ENCODE assay signal across 1 cellular context in genomic region chr17:3003401-3004149, GRCh38.
TF ChIP-seq lines count a peak whose summit lies in the region.

No MANE protein-coding gene starts in this region.

TF ChIP-seq in HepG2, 621 proteins besides CTCF, POLR2A, EP300 and RAD21 (continued from another document):
- TF ChIP-seq, protein P1, sequence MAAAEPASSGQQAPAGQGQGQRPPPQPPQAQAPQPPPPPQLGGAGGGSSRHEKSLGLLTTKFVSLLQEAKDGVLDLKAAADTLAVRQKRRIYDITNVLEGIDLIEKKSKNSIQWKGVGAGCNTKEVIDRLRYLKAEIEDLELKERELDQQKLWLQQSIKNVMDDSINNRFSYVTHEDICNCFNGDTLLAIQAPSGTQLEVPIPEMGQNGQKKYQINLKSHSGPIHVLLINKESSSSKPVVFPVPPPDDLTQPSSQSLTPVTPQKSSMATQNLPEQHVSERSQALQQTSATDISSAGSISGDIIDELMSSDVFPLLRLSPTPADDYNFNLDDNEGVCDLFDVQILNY (CRISPR knock-in tag; conservative IDR thresholded peaks at IDR 0.05): no peak
- TF ChIP-seq GPN1 (CRISPR knock-in tag; IDR thresholded peaks at IDR 0.05; ENCODE audit: borderline replicate concordance): no peak
- no peak for TF ChIP-seq ZFP37 (CRISPR knock-in tag; IDR thresholded peaks at IDR 0.05; ENCODE audit: borderline replicate concordance)
- TF ChIP-seq, protein P2, sequence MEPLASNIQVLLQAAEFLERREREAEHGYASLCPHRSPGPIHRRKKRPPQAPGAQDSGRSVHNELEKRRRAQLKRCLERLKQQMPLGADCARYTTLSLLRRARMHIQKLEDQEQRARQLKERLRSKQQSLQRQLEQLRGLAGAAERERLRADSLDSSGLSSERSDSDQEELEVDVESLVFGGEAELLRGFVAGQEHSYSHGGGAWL (CRISPR knock-in tag; IDR thresholded peaks at IDR 0.05): no peak
